Comparison of ENCODE assay signal across 1 cellular context in genomic region chr9:68704804-68705635, GRCh38.
A peak's percentile ranks its signal among the peaks of the same experiment; 100 is the strongest.
TF ChIP-seq lines count a peak whose summit lies in the region.

Gene PIP5K1B (plus strand): TSS chr9:68705240. CDS start chr9:68822615, 117,375 bp downstream.

TF ChIP-seq in K562, 482 proteins besides CTCF, POLR2A, EP300 and RAD21 (continued from another document and continues in another):
- TF ChIP-seq MITF (IDR thresholded peaks at IDR 0.05) (no peak), USF2 (CRISPR knock-in tag; IDR thresholded peaks at IDR 0.05) (no peak), ETV1 (tag; conservative IDR thresholded peaks at IDR 0.05; ENCODE audit: low read depth) (no peak), CCAR2 (IDR thresholded peaks at IDR 0.05; ENCODE audit: low read depth, low read length) (no peak), HMGN3 (IDR thresholded peaks at IDR 0.05; ENCODE audit: borderline replicate concordance, extremely low read depth, insufficient read length, low read depth, low read length) (peak; percentile 75), KLF10 (CRISPR knock-in tag; IDR thresholded peaks at IDR 0.05) (no peak), ZC3H8 (IDR thresholded peaks at IDR 0.05) (no peak), TOE1 (IDR thresholded peaks at IDR 0.05; ENCODE audit: borderline replicate concordance) (no peak), TOE1 (CRISPR knock-in tag; IDR thresholded peaks at IDR 0.05; ENCODE audit: borderline replicate concordance, low read depth) (no peak), ZNF3 (CRISPR knock-in tag; IDR thresholded peaks at IDR 0.05) (no peak), BHLHE40 (IDR thresholded peaks at IDR 0.05; ENCODE audit: low read length) (0 out of 2 replicates have a peak, but pooled peaks have one; percentile 28), POLR2G (IDR thresholded peaks at IDR 0.05; ENCODE audit: low read depth, low read length) (peak; percentile 90), SMAD2 (IDR thresholded peaks at IDR 0.05; ENCODE audit: low read depth, low read length) (no peak), PYGO2 (tag; IDR thresholded peaks at IDR 0.05) (no peak), ZSCAN32 (CRISPR knock-in tag; IDR thresholded peaks at IDR 0.05) (no peak), KHSRP (IDR thresholded peaks at IDR 0.05) (no peak), PRDM10 (IDR thresholded peaks at IDR 0.05; ENCODE audit: partially characterized antibody) (peak; percentile 70), NR2C1 (IDR thresholded peaks at IDR 0.05) (no peak), NR2C1 (tag; IDR thresholded peaks at IDR 0.05) (no peak), XRCC5 (IDR thresholded peaks at IDR 0.05; ENCODE audit: low read depth, low read length) (no peak), STAG1 (CRISPR knock-in tag; IDR thresholded peaks at IDR 0.05; ENCODE audit: borderline replicate concordance) (no peak), IRF2 (CRISPR knock-in tag; IDR thresholded peaks at IDR 0.05) (no peak), ZNF174 (CRISPR knock-in tag; IDR thresholded peaks at IDR 0.05) (no peak), ELK1 (CRISPR knock-in tag; IDR thresholded peaks at IDR 0.05) (no peak), NRF1 (conservative IDR thresholded peaks at IDR 0.05 in 1 of 2, IDR thresholded peaks at IDR 0.05 in 1 of 2) (peak; percentile 66 to 73), FOXK2 (conservative IDR thresholded peaks at IDR 0.05 in 1 of 2, IDR thresholded peaks at IDR 0.05 in 1 of 2; ENCODE audit: low read depth in 2 of 2) (no peak), ZMIZ1 (IDR thresholded peaks at IDR 0.05; ENCODE audit: low read depth in 2 of 2, low read length in 2 of 2) (no peak; a peak in 1 of 4 replicates), CBX8 (IDR thresholded peaks at IDR 0.05; ENCODE audit: borderline replicate concordance, extremely low read depth, low read depth, low read length, poor library complexity, severe bottlenecking) (no peak), ARID3B (CRISPR knock-in tag; IDR thresholded peaks at IDR 0.05; ENCODE audit: borderline replicate concordance) (no peak), ZHX1 (conservative IDR thresholded peaks at IDR 0.05; ENCODE audit: low read length) (no peak), CREB3L1 (IDR thresholded peaks at IDR 0.05; ENCODE audit: borderline replicate concordance, low read depth) (no peak), ZNF740 (CRISPR knock-in tag; IDR thresholded peaks at IDR 0.05) (no peak), ZNF740 (tag; IDR thresholded peaks at IDR 0.05) (no peak), RFX7 (CRISPR knock-in tag; IDR thresholded peaks at IDR 0.05) (no peak), MBD2 (IDR thresholded peaks at IDR 0.05; ENCODE audit: borderline replicate concordance, low read depth) (no peak), ZNF197 (CRISPR knock-in tag; IDR thresholded peaks at IDR 0.05; ENCODE audit: low read depth) (no peak), RFX1 (IDR thresholded peaks at IDR 0.05) (no peak), ZBTB12 (CRISPR knock-in tag; IDR thresholded peaks at IDR 0.05) (no peak), SRF (CRISPR knock-in tag; IDR thresholded peaks at IDR 0.05) (no peak), PHF8 (IDR thresholded peaks at IDR 0.05; ENCODE audit: borderline replicate concordance, low read length) (peak; percentile 81; the same call in 1 of the 2 replicates), THAP7 (CRISPR knock-in tag; IDR thresholded peaks at IDR 0.05) (no peak), SMARCE1 (IDR thresholded peaks at IDR 0.05) (no peak), SIRT6 (IDR thresholded peaks at IDR 0.05; ENCODE audit: low read depth, low read length) (no peak), MECOM (CRISPR knock-in tag; IDR thresholded peaks at IDR 0.05) (no peak), ZNF354B (CRISPR knock-in tag; IDR thresholded peaks at IDR 0.05) (no peak), TAF15 (IDR thresholded peaks at IDR 0.05; ENCODE audit: low read depth, low read length) (no peak), EGR1 (conservative IDR thresholded peaks at IDR 0.05) (no peak)
